8 cellular contexts compared by ENCODE assay signal in the genomic region with DNA sequence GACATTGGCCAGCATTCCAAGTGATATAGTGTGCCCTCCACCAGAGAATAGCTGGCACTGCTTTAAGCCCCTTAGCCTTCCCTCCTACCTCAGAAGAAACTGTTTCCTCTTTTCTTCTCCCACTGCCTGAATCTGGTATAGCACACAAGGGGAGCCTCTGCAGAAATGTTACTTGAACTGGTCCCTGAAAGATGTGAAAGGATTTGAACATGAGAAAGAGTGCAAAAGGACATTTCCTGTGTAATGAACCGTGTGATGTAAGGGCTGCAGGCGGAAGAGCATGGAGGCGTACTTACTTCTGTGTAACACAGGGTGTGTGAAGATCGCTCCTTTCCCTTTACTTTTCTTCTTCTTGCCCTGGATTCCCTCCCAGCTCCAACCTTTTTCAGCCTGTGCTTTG. TPM values are rescaled to one million over a fixed set of nuclear protein-coding genes. Genes with fewer than 3 reads are reported as not detected.
DNase-seq lines count a peak whose midpoint lies in the region; ATAC-seq and TF ChIP-seq lines count a peak whose summit lies in the region.

No MANE protein-coding gene starts in this region.

- POLR2A ChIA-PET in HEK293 (lab: Yijun Ruan, JAX), result interaction anchor here (1.3 kb wide), 1 partner anchor 8 kb away, joined by 4 read pairs; a partner anchor contains a TSS

- no peaks in the 10 kb centered on the region for H3K27me3 Mint-ChIP-seq in activated T-helper 17 cell treated with anti-CD3 and anti-CD28 coated beads, Interleukin-2, amount 50 U/mL, for 72 hours
- no peaks in the 10 kb centered on the region for H3K27me3 Mint-ChIP-seq in natural killer cell (ENCODE audit: low read depth in 2 of 2)

- H3K27ac ChIP-seq in HEK293 (ENCODE audit: extremely low read depth, low read depth, low read length), result no peak overlapping the region

- H3K36me3 Mint-ChIP-seq in activated T-helper 17 cell treated with anti-CD3 and anti-CD28 coated beads, Interleukin-2, amount 50 U/mL, for 72 hours (ENCODE audit: low read depth), result peaks cover 39% of the 10 kb centered on the region
- H3K36me3 Mint-ChIP-seq in natural killer cell, result no peaks in the 10 kb centered on the region

- H3K9me3 Mint-ChIP-seq in activated T-helper 17 cell treated with anti-CD3 and anti-CD28 coated beads, Interleukin-2, amount 50 U/mL, for 72 hours, result no peaks in the 10 kb centered on the region
- H3K9me3 Mint-ChIP-seq in natural killer cell, result no peaks in the 10 kb centered on the region

- peaks cover 67% of the 10 kb centered on the region for H3K4me1 Mint-ChIP-seq in activated T-helper 17 cell treated with anti-CD3 and anti-CD28 coated beads, Interleukin-2, amount 50 U/mL, for 72 hours
- H3K4me1 Mint-ChIP-seq in natural killer cell, result peaks cover 79 to 92% of the 10 kb centered on the region in 2 donors

- H3K4me1 ChIP-seq in HEK293 (ENCODE audit: control insufficient read depth, insufficient read depth, low read length), result peaks cover 16% of the 10 kb centered on the region

- no peaks in the 10 kb centered on the region for H3K9me3 ChIP-seq in HEK293 (ENCODE audit: control insufficient read depth, insufficient read depth, low read depth, low read length)

- DNase-seq in GM12865 (ENCODE audit: low read depth) (peak; percentile 60), natural killer cell (no peak), NCI-H1694 treated with DMSO at 0.1 percent for 48 hours (lab: John Stamatoyannopoulos, UW) (no peak), HK-2 (ENCODE audit: unreplicated experiment) (no peak), islet precursor cell (no peak)

- intact Hi-C loops in natural killer cell (cut with micrococcal nuclease), result no loop called here

- H3K4me3 ChIP-seq in GM12865 (ENCODE audit: low read depth, low read length) (no peak overlapping the region), HEK293 (ENCODE audit: low read depth, low read length) (no peak overlapping the region)

- peak overlapping the region; percentile 14 for H3K27ac Mint-ChIP-seq in activated T-helper 17 cell treated with anti-CD3 and anti-CD28 coated beads, Interleukin-2, amount 50 U/mL, for 72 hours
- H3K27ac Mint-ChIP-seq in natural killer cell, result peak overlapping the region; percentile 54 to 73

- CTCF ChIA-PET in HEK293 (lab: Yijun Ruan, JAX), result no interaction called here

- no peak for ATAC-seq in activated T-helper 17 cell treated with anti-CD3 and anti-CD28 coated beads, Interleukin-2, amount 50 U/mL, for 72 hours (replicated peaks)
- peak; percentile 70 to 87 (median 83) for ATAC-seq in natural killer cell
- no peak for ATAC-seq in HG02870 (IDR thresholded peaks at IDR 0.05; ENCODE audit: unreplicated experiment)

- H3K36me3 ChIP-seq in HEK293 (ENCODE audit: control insufficient read depth in 2 of 2, insufficient read depth in 1 of 2, low read length in 2 of 2), result no peaks in the 10 kb centered on the region

- peak overlapping the region; percentile 43 for H3K4me3 Mint-ChIP-seq in activated T-helper 17 cell treated with anti-CD3 and anti-CD28 coated beads, Interleukin-2, amount 50 U/mL, for 72 hours
- no peak overlapping the region for H3K4me3 Mint-ChIP-seq in natural killer cell

- TF ChIP-seq CTCF in GM12865 (IDR thresholded peaks at IDR 0.05; ENCODE audit: insufficient read depth, low read depth, low read length, missing control alignments) (no peak), HEK293 (tag by site-specific recombination; IDR thresholded peaks at IDR 0.05) (no peak), natural killer cell (IDR thresholded peaks at IDR 0.05) (no peak)

TF ChIP-seq in HEK293, 187 proteins besides CTCF, POLR2A, EP300 and RAD21 (continues in another document):
- TF ChIP-seq TCF7L2 (IDR thresholded peaks at IDR 0.05; ENCODE audit: borderline replicate concordance, low read depth, low read length), result no peak
- TF ChIP-seq ZFP41 (tag by site-specific recombination; IDR thresholded peaks at IDR 0.05; ENCODE audit: borderline replicate concordance), result no peak
- TF ChIP-seq ZNF843 (tag by site-specific recombination; IDR thresholded peaks at IDR 0.05), result no peak
- TF ChIP-seq, protein P1, sequence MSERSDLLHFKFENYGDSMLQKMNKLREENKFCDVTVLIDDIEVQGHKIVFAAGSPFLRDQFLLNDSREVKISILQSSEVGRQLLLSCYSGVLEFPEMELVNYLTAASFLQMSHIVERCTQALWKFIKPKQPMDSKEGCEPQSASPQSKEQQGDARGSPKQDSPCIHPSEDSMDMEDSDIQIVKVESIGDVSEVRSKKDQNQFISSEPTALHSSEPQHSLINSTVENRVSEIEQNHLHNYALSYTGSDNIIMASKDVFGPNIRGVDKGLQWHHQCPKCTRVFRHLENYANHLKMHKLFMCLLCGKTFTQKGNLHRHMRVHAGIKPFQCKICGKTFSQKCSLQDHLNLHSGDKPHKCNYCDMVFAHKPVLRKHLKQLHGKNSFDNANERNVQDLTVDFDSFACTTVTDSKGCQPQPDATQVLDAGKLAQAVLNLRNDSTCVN (tag by site-specific recombination; optimal IDR thresholded peaks at IDR 0.05), result no peak
- no peak for TF ChIP-seq SP2 (tag by site-specific recombination; IDR thresholded peaks at IDR 0.05)
- no peak for TF ChIP-seq HOXC10 (CRISPR knock-in tag; IDR thresholded peaks at IDR 0.05)
- TF ChIP-seq ZNF184 (tag by site-specific recombination; IDR thresholded peaks at IDR 0.05), result no peak
- TF ChIP-seq, protein P2, sequence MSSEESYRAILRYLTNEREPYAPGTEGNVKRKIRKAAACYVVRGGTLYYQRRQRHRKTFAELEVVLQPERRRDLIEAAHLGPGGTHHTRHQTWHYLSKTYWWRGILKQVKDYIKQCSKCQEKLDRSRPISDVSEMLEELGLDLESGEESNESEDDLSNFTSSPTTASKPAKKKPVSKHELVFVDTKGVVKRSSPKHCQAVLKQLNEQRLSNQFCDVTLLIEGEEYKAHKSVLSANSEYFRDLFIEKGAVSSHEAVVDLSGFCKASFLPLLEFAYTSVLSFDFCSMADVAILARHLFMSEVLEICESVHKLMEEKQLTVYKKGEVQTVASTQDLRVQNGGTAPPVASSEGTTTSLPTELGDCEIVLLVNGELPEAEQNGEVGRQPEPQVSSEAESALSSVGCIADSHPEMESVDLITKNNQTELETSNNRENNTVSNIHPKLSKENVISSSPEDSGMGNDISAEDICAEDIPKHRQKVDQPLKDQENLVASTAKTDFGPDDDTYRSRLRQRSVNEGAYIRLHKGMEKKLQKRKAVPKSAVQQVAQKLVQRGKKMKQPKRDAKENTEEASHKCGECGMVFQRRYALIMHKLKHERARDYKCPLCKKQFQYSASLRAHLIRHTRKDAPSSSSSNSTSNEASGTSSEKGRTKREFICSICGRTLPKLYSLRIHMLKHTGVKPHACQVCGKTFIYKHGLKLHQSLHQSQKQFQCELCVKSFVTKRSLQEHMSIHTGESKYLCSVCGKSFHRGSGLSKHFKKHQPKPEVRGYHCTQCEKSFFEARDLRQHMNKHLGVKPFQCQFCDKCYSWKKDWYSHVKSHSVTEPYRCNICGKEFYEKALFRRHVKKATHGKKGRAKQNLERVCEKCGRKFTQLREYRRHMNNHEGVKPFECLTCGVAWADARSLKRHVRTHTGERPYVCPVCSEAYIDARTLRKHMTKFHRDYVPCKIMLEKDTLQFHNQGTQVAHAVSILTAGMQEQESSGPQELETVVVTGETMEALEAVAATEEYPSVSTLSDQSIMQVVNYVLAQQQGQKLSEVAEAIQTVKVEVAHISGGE (tag by site-specific recombination; conservative IDR thresholded peaks at IDR 0.05; ENCODE audit: low read depth), result peak; percentile 77
- TF ChIP-seq ZNF473 (tag by site-specific recombination; IDR thresholded peaks at IDR 0.05), result no peak
- no peak for TF ChIP-seq ZNF394 (tag by site-specific recombination; IDR thresholded peaks at IDR 0.05; ENCODE audit: borderline replicate concordance)
- TF ChIP-seq ZNF155 (tag by site-specific recombination; IDR thresholded peaks at IDR 0.05), result no peak
- TF ChIP-seq, protein P3, sequence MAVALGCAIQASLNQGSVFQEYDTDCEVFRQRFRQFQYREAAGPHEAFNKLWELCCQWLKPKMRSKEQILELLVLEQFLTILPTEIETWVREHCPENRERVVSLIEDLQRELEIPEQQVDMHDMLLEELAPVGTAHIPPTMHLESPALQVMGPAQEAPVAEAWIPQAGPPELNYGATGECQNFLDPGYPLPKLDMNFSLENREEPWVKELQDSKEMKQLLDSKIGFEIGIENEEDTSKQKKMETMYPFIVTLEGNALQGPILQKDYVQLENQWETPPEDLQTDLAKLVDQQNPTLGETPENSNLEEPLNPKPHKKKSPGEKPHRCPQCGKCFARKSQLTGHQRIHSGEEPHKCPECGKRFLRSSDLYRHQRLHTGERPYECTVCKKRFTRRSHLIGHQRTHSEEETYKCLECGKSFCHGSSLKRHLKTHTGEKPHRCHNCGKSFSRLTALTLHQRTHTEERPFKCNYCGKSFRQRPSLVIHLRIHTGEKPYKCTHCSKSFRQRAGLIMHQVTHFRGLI (tag by site-specific recombination; IDR thresholded peaks at IDR 0.05), result no peak
- TF ChIP-seq ZNF707 (tag by site-specific recombination; IDR thresholded peaks at IDR 0.05), result no peak
- no peak for TF ChIP-seq ZNF138 (tag by site-specific recombination; IDR thresholded peaks at IDR 0.05; ENCODE audit: borderline replicate concordance)
- no peak for TF ChIP-seq ZNF585B (tag by site-specific recombination; IDR thresholded peaks at IDR 0.05)

RNA-seq across cellular contexts. Expression of a gene that starts 8.3 kb away (rescaled TPM):
- 10 to 100 TPM; 64.5 to 76.9 TPM for total RNA-seq in activated T-helper 17 cell treated with anti-CD3 and anti-CD28 coated beads, Interleukin-2, amount 50 U/mL, for 72 hours
- 10 to 100 TPM; 56.5 to 72.3 (median 69.4) TPM for total RNA-seq in natural killer cell

Comparison
In these comparisons a context has a peak if more than half of its experiments do, and no peak if none do; other contexts are left out.
1. ATAC-seq: peak in natural killer cell (3 of 3); none in activated T-helper 17 cell treated with anti-CD3 and anti-CD28 coated beads, Interleukin-2, amount 50 U/mL, for 72 hours (single experiment) and HG02870 (single experiment).